In genomic region chr1:35590476-35591040, GRCh38 we compare ENCODE assay signal across 2 cellular contexts.
TF ChIP-seq lines count a peak whose summit lies in the region.

No MANE protein-coding gene starts in this region.

TF ChIP-seq in HEK293, 187 proteins besides CTCF, POLR2A, EP300 and RAD21:
- TF ChIP-seq ZNF404 (tag by site-specific recombination; IDR thresholded peaks at IDR 0.05) (no peak), ZNF792 (tag by site-specific recombination; IDR thresholded peaks at IDR 0.05) (0 out of 2 replicates have a peak, but pooled peaks have one; percentile 32), ZNF488 (tag by site-specific recombination; IDR thresholded peaks at IDR 0.05) (no peak), ZSCAN18 (tag by site-specific recombination; IDR thresholded peaks at IDR 0.05) (no peak), ZNF518A (tag by site-specific recombination; conservative IDR thresholded peaks at IDR 0.05; ENCODE audit: low read depth) (no peak)

TF ChIP-seq in K562, 482 proteins besides CTCF, POLR2A, EP300 and RAD21:
- TF ChIP-seq KDM1A (IDR thresholded peaks at IDR 0.05) (peak in 1 of 2 experiments; percentile 50; a peak in 1 of 4 replicates), SMARCA5 (IDR thresholded peaks at IDR 0.05) (no peak), CBFB (CRISPR knock-in tag; IDR thresholded peaks at IDR 0.05) (0 out of 2 replicates have a peak, but pooled peaks have one; percentile 45)
